Comparison of ENCODE assay signal across 8 cellular contexts in genomic region chr5:132427285-132428146, GRCh38. TPM values are rescaled to one million over a fixed set of nuclear protein-coding genes. Genes with fewer than 3 reads are reported as not detected.
DNase-seq lines count a peak whose midpoint lies in the region; TF ChIP-seq lines count a peak whose summit lies in the region.

No MANE protein-coding gene starts in this region.

- no peaks in the 10 kb centered on the region for H3K79me2 ChIP-seq in DOHH2 (ENCODE audit: control insufficient read depth, low read length)

- H4K20me1 ChIP-seq in DOHH2 (ENCODE audit: control insufficient read depth, insufficient read depth, low read depth, low read length) = no peaks in the 10 kb centered on the region

- H3K4me2 ChIP-seq in DOHH2 (ENCODE audit: low read length) = peak overlapping the region; percentile 63

- TF ChIP-seq CTCF in DOHH2 (IDR thresholded peaks at IDR 0.05; ENCODE audit: low read depth, low read length, poor library complexity, severe bottlenecking) = no peak
- TF ChIP-seq CTCF in breast epithelium (IDR thresholded peaks at IDR 0.05) = no peak

- intact Hi-C loops in breast epithelium (cut with DNase I; ENCODE audit: low total_unique reads) = loop anchor here (5.0 kb wide), 1 partner anchor 60 kb away; no protein-coding TSS in a partner anchor

- H3K27me3 ChIP-seq in DOHH2 (ENCODE audit: control insufficient read depth, low read length) (no peaks in the 10 kb centered on the region), breast epithelium (no peaks in the 10 kb centered on the region)

- no peaks in the 10 kb centered on the region for H3K36me3 ChIP-seq in DOHH2 (ENCODE audit: control insufficient read depth, low read length)
- no peaks in the 10 kb centered on the region for H3K36me3 ChIP-seq in breast epithelium

- DNase-seq in M059J (ENCODE audit: low read depth) (peak; percentile 47), T-helper 22 cell (ENCODE audit: low read depth) (peak; percentile 56), breast epithelium (ENCODE audit: low spot score in 2 of 2) (no peak), mucosa of gallbladder (ENCODE audit: low spot score) (peak; percentile 49), ureter (ENCODE audit: low spot score) (peak; percentile 41), superior temporal gyrus (ENCODE audit: extremely low spot score) (no peak)
- no peak for DNase-seq in effector CD8-positive, alpha-beta T cell (lab: John Stamatoyannopoulos, UW)

- H3K9me2 ChIP-seq in DOHH2 (replicated peaks; ENCODE audit: control insufficient read depth, low read length) = no peaks in the 10 kb centered on the region

- peaks cover 16% of the 10 kb centered on the region for H3F3A ChIP-seq in DOHH2 (ENCODE audit: control insufficient read depth, insufficient read depth)

- no peak for TF ChIP-seq POLR2A in breast epithelium (IDR thresholded peaks at IDR 0.05)

- H3K4me1 ChIP-seq in DOHH2 (ENCODE audit: control insufficient read depth, low read length) (peaks cover 71% of the 10 kb centered on the region), breast epithelium (peaks cover 15 to 24% of the 10 kb centered on the region in 2 donors)

- H3K9me3 ChIP-seq in DOHH2 (ENCODE audit: control insufficient read depth, insufficient read depth, low read length) (no peaks in the 10 kb centered on the region), breast epithelium (no peaks in the 10 kb centered on the region)

- H3K4me3 ChIP-seq in DOHH2 (ENCODE audit: low read length) = peak overlapping the region; percentile 50
- H3K4me3 ChIP-seq in breast epithelium = no peak overlapping the region

- H3K27ac ChIP-seq in DOHH2 (ENCODE audit: low read depth, low read length) (no peak overlapping the region), breast epithelium (peak overlapping the region; percentile 81 to 84)

RNA-seq across cellular contexts. Expression of gene SLC22A5, which starts 58.0 kb away (rescaled TPM):
- 3.7 and 4.5 TPM in 2 replicates for total RNA-seq in M059J (2014; rRNA removed; shearing (Covaris generic))
- total RNA-seq in breast epithelium (10 to 100 TPM in 2 of 3 donors, 1 to 10 TPM in 1; 6.6 to 31.5 (median 23.3) TPM), mucosa of gallbladder (27.0 TPM), ureter (23.2 TPM)

Comparison
In these comparisons a context has a peak if more than half of its experiments do, and no peak if none do; other contexts are left out.
1. DNase-seq: peak in M059J (single experiment), T-helper 22 cell (single experiment), mucosa of gallbladder (single experiment) and ureter (single experiment); none in breast epithelium (0 of 2), superior temporal gyrus (single experiment) and effector CD8-positive, alpha-beta T cell (single experiment).